Comparison of ENCODE assay signal across 14 cellular contexts in genomic region chr4:141331534-141332358, GRCh38.
"Had no signal": no experiment of that assay in that cellular context is flagged by ENCODE, and none has a peak within 500 bp of the region (broad histone marks: within the 10 kb centered on the region; RNA-seq: fewer than 3 reads in every experiment).

No MANE protein-coding gene starts in this region.

- H3K36me3 Mint-ChIP-seq: natural killer cell; stimulated activated naive B cell treated with anti-CD40 and anti-IgM and Interleukin-4, amounts not matched to agents 10 μg/mL and 1 μg/mL and 100 μg/mL, for 72 hours had no signal

- H3K4me3 ChIP-seq: psoas muscle had no signal

- H3K36me3 ChIP-seq: adrenal gland, right lobe of liver had no signal

- DNase-seq: activated CD4-positive, alpha-beta T cell treated with anti-CD3 and anti-CD28 coated beads, Interleukin-2, amount 50 U/mL, for 4 hours; activated naive CD4-positive, alpha-beta T cell treated with anti-CD3 and anti-CD28 coated beads, Interleukin-2, amount 50 U/mL, for 16 hours; activated T-cell treated with anti-CD3 and anti-CD28 coated beads, Interleukin-2, amount 50 U/mL, for 1 hour; cortex of kidney; effector memory CD8-positive, alpha-beta T cell; erythroblast; natural killer cell; psoas muscle; stimulated activated CD4-positive, alpha-beta T cell treated with anti-CD3 and anti-CD28 coated beads, Interleukin-2, amount 100 ng/mL, for 24 hours; stimulated activated naive B cell treated with anti-CD40 and anti-IgM and Interleukin-4, amounts not matched to agents 10 μg/mL and 1 μg/mL and 100 μg/mL, for 72 hours had no signal

- ATAC-seq: activated CD4-positive, CD25-positive, alpha-beta regulatory T cell treated with anti-CD3 and anti-CD28 coated beads, Interleukin-2, amount 50 U/mL, for 24 hours; effector memory CD8-positive, alpha-beta T cell; natural killer cell; psoas muscle; stimulated activated naive B cell treated with anti-CD40 and anti-IgM and Interleukin-4, amounts not matched to agents 10 μg/mL and 1 μg/mL and 100 μg/mL, for 72 hours had no signal

- H3K27me3 ChIP-seq: adrenal gland, right lobe of liver had no signal

- H3K9me3 Mint-ChIP-seq: central memory CD8-positive, alpha-beta T cell; effector memory CD8-positive, alpha-beta T cell; natural killer cell; stimulated activated naive B cell treated with anti-CD40 and anti-IgM and Interleukin-4, amounts not matched to agents 10 μg/mL and 1 μg/mL and 100 μg/mL, for 72 hours had no signal

- H3K27ac ChIP-seq: right lobe of liver had no signal

- H3K27ac Mint-ChIP-seq: effector memory CD8-positive, alpha-beta T cell; natural killer cell; stimulated activated naive B cell treated with anti-CD40 and anti-IgM and Interleukin-4, amounts not matched to agents 10 μg/mL and 1 μg/mL and 100 μg/mL, for 72 hours had no signal

- H3K4me1 Mint-ChIP-seq: central memory CD8-positive, alpha-beta T cell; natural killer cell had no signal

- H3K4me3 Mint-ChIP-seq: central memory CD8-positive, alpha-beta T cell had no signal

- H3K9me3 ChIP-seq: adrenal gland, psoas muscle, right lobe of liver had no signal
